In the genomic region with DNA sequence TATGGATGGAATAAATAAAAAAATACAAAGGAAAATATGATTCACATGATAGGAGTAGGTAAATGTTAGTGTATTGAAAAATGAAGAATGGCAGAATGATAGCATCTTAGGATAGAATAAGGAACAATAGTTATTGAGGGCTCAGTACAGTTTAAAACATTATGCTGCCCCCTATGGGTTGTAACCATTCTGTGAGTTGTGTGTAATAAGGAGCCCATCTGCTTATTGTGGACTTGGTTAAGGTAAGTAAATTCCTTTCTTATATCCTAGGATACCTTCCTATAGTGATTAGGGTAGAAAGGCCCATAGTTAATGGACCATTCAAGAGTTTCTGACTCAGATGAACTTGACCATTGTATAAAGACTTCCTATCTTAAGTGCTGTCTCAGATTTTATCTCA, we compare ENCODE assay signal across 12 cellular contexts.
A peak's percentile ranks its signal among the peaks of the same experiment; 100 is the strongest.
DNase-seq lines count a peak whose midpoint lies in the region; ATAC-seq and TF ChIP-seq lines count a peak whose summit lies in the region.
"Had no signal": no experiment of that assay in that cellular context is flagged by ENCODE, and none has a peak within 500 bp of the region (broad histone marks: within the 10 kb centered on the region; RNA-seq: fewer than 3 reads in every experiment).

No MANE protein-coding gene starts in this region.

- H3F3A ChIP-seq in SK-N-SH (replicated peaks; ENCODE audit: insufficient read depth): no peaks in the 10 kb centered on the region

- no peak for TF ChIP-seq EP300 in SK-N-SH (IDR thresholded peaks at IDR 0.05; ENCODE audit: borderline replicate concordance in 1 of 2, low read depth in 1 of 2, low read length in 1 of 2)

- H3K27me3 ChIP-seq in BE2C (no peaks in the 10 kb centered on the region), HCT116 (ENCODE audit: insufficient read depth, low read length) (no peaks in the 10 kb centered on the region), SK-N-SH (ENCODE audit: insufficient read depth) (no peaks in the 10 kb centered on the region), iPS DF 6.9 (ENCODE audit: control insufficient read depth, insufficient read depth, low read length) (no peaks in the 10 kb centered on the region)

- intact Hi-C loops in HCT116 (cut with micrococcal nuclease): no loop called here

- no peak overlapping the region for H3K4me2 ChIP-seq in HCT116 (ENCODE audit: low read length)
- H3K4me2 ChIP-seq in SK-N-SH: no peak overlapping the region

- H3K36me3 ChIP-seq in BE2C (no peaks in the 10 kb centered on the region), HCT116 (ENCODE audit: control insufficient read depth in 1 of 2, insufficient read depth in 2 of 2, low read length in 2 of 2) (no peaks in the 10 kb centered on the region), SK-N-SH (replicated peaks in 1 of 2; ENCODE audit: control insufficient read depth in 1 of 2, insufficient read depth in 2 of 2, low read length in 1 of 2) (no peaks in the 10 kb centered on the region), iPS DF 6.9 (ENCODE audit: control insufficient read depth, insufficient read depth, low read length) (no peaks in the 10 kb centered on the region)

- peak; percentile 57 for TF ChIP-seq CTCF in BE2C (IDR thresholded peaks at IDR 0.05; ENCODE audit: low read depth, low read length)
- TF ChIP-seq CTCF in HCT116 (IDR thresholded peaks at IDR 0.05 in 2 of 3, conservative IDR thresholded peaks at IDR 0.05 in 1 of 3; ENCODE audit: borderline replicate concordance in 1 of 3, insufficient read depth in 1 of 3, low read depth in 2 of 3, low read length in 2 of 3): peak in 2 of 3 experiments; percentile 55 to 57; a peak in 4 of 6 replicates
- peak; percentile 54 for TF ChIP-seq CTCF in SK-N-SH (IDR thresholded peaks at IDR 0.05)

- DNase-seq in BE2C (peak; percentile 11), HCT116 (ENCODE audit: low read depth, low spot score) (peak; percentile 32), SK-N-SH (no peak), iPS DF 6.9 (ENCODE audit: low read depth, low spot score) (peak; percentile 31), NCI-H1105 treated with DMSO at 0.1 percent for 48 hours (lab: John Stamatoyannopoulos, UW) (no peak)
- no peak for DNase-seq in activated T-cell treated with anti-CD3 and anti-CD28 coated beads, Interleukin-2, amount 50 U/mL, for 72 hours
- DNase-seq: activated CD4-positive, alpha-beta T cell treated with anti-CD3 and anti-CD28 coated beads, Interleukin-2, amount 50 U/mL, for 48 hours; effector CD4-positive, alpha-beta T cell; naive B cell; NCI-H2107 had no signal

- H4K20me1 ChIP-seq in HCT116 (ENCODE audit: insufficient read depth) (no peaks in the 10 kb centered on the region), SK-N-SH (ENCODE audit: insufficient read depth) (no peaks in the 10 kb centered on the region)

- H3K9me3 Mint-ChIP-seq in activated T-cell treated with anti-CD3 and anti-CD28 coated beads, Interleukin-2, amount 50 U/mL, for 72 hours: no peaks in the 10 kb centered on the region

- H3K4me3 Mint-ChIP-seq in activated T-cell treated with anti-CD3 and anti-CD28 coated beads, Interleukin-2, amount 50 U/mL, for 72 hours: no peak overlapping the region
- H3K4me3 Mint-ChIP-seq: naive B cell had no signal

- H3K9me2 ChIP-seq in HCT116 (ENCODE audit: insufficient read depth) (no peaks in the 10 kb centered on the region), SK-N-SH (peaks cover 3% of the 10 kb centered on the region; the same call in 1 of the 2 replicates)

- H3K4me1 ChIP-seq in BE2C (peaks cover 3% of the 10 kb centered on the region), HCT116 (ENCODE audit: control insufficient read depth in 1 of 2, insufficient read depth in 2 of 2, low read length in 2 of 2) (no peaks in the 10 kb centered on the region), SK-N-SH (ENCODE audit: control insufficient read depth in 1 of 2, insufficient read depth in 2 of 2, low read depth in 1 of 2, low read length in 1 of 2) (no peaks in the 10 kb centered on the region; a peak in 1 of 4 replicates), iPS DF 6.9 (ENCODE audit: control insufficient read depth, insufficient read depth, low read length) (no peaks in the 10 kb centered on the region)

- H3K27ac ChIP-seq in HCT116 (ENCODE audit: low read depth, low read length) (no peak overlapping the region), SK-N-SH (ENCODE audit: low read depth in 2 of 2, low read length in 1 of 2) (no peak overlapping the region), iPS DF 6.9 (ENCODE audit: low read length) (no peak overlapping the region)

- H3K79me2 ChIP-seq in HCT116 (ENCODE audit: insufficient read depth, low read length) (no peaks in the 10 kb centered on the region), SK-N-SH (ENCODE audit: insufficient read depth) (no peaks in the 10 kb centered on the region)

- H2AFZ ChIP-seq in HCT116 (ENCODE audit: low read depth, low read length, poor library complexity, severe bottlenecking) (no peak overlapping the region), SK-N-SH (ENCODE audit: low read depth) (no peak overlapping the region)

- RAD21 ChIA-PET in HCT116 (lab: Charles Lee; ENCODE audit: low non-redundant PET in 1 of 2, low total read pairs in 2 of 2, uncharacterized antibody in 2 of 2, unreplicated experiment in 2 of 2): no interaction called here

- no peaks in the 10 kb centered on the region for H3K9me3 ChIP-seq in BE2C
- no peaks in the 10 kb centered on the region for H3K9me3 ChIP-seq in HCT116 (ENCODE audit: control insufficient read depth in 1 of 2, insufficient read depth in 1 of 2, low read depth in 1 of 2, low read length in 2 of 2)
- no peaks in the 10 kb centered on the region for H3K9me3 ChIP-seq in SK-N-SH
- H3K9me3 ChIP-seq in iPS DF 6.9 (ENCODE audit: control insufficient read depth, insufficient read depth, low read length): no peaks in the 10 kb centered on the region

- H3K9ac ChIP-seq in HCT116 (ENCODE audit: low read length) (no peak overlapping the region), SK-N-SH (no peak overlapping the region)

- POLR2A ChIA-PET in HCT116 (lab: Charles Lee) (no interaction called here), SK-N-SH (lab: Yijun Ruan, JAX) (no interaction called here)

- no peak overlapping the region for H3K4me3 ChIP-seq in BE2C (ENCODE audit: low read depth, low read length)
- H3K4me3 ChIP-seq in HCT116 (replicated peaks in 1 of 2; ENCODE audit: low read depth in 1 of 2, low read length in 2 of 2): no peak overlapping the region
- H3K4me3 ChIP-seq in SK-N-SH (ENCODE audit: low read depth in 2 of 2, low read length in 1 of 2): no peak overlapping the region; a peak in 1 of 4 replicates
- no peak overlapping the region for H3K4me3 ChIP-seq in iPS DF 6.9 (ENCODE audit: low read length)

- H3K36me3 Mint-ChIP-seq in activated T-cell treated with anti-CD3 and anti-CD28 coated beads, Interleukin-2, amount 50 U/mL, for 72 hours (ENCODE audit: insufficient read depth in 2 of 2): no peaks in the 10 kb centered on the region
- H3K36me3 Mint-ChIP-seq: naive B cell had no signal

- CTCF ChIA-PET in HCT116 (lab: Charles Lee) (no interaction called here), SK-N-SH (lab: Yijun Ruan, JAX) (interaction anchor here (0.6 to 1.6 kb wide), 5 partner anchors 19 to 869 kb away, joined by 3 to 5 read pairs (median 5); no protein-coding TSS in a partner anchor)

- ATAC-seq in HCT116: peak; percentile 58; the same call in 1 of the 2 replicates
- no peak for ATAC-seq in HG02763 (IDR thresholded peaks at IDR 0.05; ENCODE audit: unreplicated experiment)
- no peak for ATAC-seq in HG02973 (IDR thresholded peaks at IDR 0.05; ENCODE audit: unreplicated experiment)
- no peak for ATAC-seq in activated T-cell treated with anti-CD3 and anti-CD28 coated beads, Interleukin-2, amount 50 U/mL, for 72 hours (replicated peaks in 1 of 2)

- TF ChIP-seq POLR2A in HCT116 (IDR thresholded peaks at IDR 0.05; ENCODE audit: borderline replicate concordance, extremely low read depth, insufficient read depth, insufficient read length): no peak

- no peaks in the 10 kb centered on the region for H3K4me1 Mint-ChIP-seq in activated T-cell treated with anti-CD3 and anti-CD28 coated beads, Interleukin-2, amount 50 U/mL, for 72 hours (ENCODE audit: low read depth)
- H3K4me1 Mint-ChIP-seq: naive B cell had no signal

- TF ChIP-seq RAD21 in HCT116 (IDR thresholded peaks at IDR 0.05; ENCODE audit: low read depth) (peak; percentile 49), SK-N-SH (IDR thresholded peaks at IDR 0.05; ENCODE audit: low read length) (peak; percentile 63)

- H3K27me3 Mint-ChIP-seq in activated T-cell treated with anti-CD3 and anti-CD28 coated beads, Interleukin-2, amount 50 U/mL, for 72 hours (ENCODE audit: low read depth): no peaks in the 10 kb centered on the region
- H3K27me3 Mint-ChIP-seq: naive B cell had no signal

- H3K27ac Mint-ChIP-seq in activated T-cell treated with anti-CD3 and anti-CD28 coated beads, Interleukin-2, amount 50 U/mL, for 72 hours: no peak overlapping the region
- H3K27ac Mint-ChIP-seq: naive B cell had no signal

- BruUV-seq in HCT116 (replicated peaks; lab: Mats Ljungman, UMichigan): no TSS peak

TF ChIP-seq in HCT116, 20 proteins besides CTCF, POLR2A, EP300 and RAD21 (continues in another document):
- no peak for TF ChIP-seq CBX3 (IDR thresholded peaks at IDR 0.05; ENCODE audit: low read depth)
- TF ChIP-seq ZFX (IDR thresholded peaks at IDR 0.05): no peak
- no peak for TF ChIP-seq POLR2AphosphoS5 (IDR thresholded peaks at IDR 0.05; ENCODE audit: low read depth, low read length)
- TF ChIP-seq EZH2phosphoT487 (IDR thresholded peaks at IDR 0.05; ENCODE audit: borderline replicate concordance): no peak
- no peak for TF ChIP-seq SIN3A (IDR thresholded peaks at IDR 0.05; ENCODE audit: low read depth)
- TF ChIP-seq CEBPB (IDR thresholded peaks at IDR 0.05; ENCODE audit: low read depth): no peak

TF ChIP-seq in SK-N-SH, 30 proteins besides CTCF, POLR2A, EP300 and RAD21:
- TF ChIP-seq SMC3 (IDR thresholded peaks at IDR 0.05; ENCODE audit: low read depth, low read length): 0 out of 2 replicates have a peak, but pooled peaks have one; percentile 17
- no peak for TF ChIP-seq FOXJ3 (CRISPR knock-in tag; IDR thresholded peaks at IDR 0.05)

Comparison
In these comparisons a context has a peak if more than half of its experiments do, and no peak if none do; other contexts are left out.
1. DNase-seq: peak in BE2C (single experiment), HCT116 (single experiment) and iPS DF 6.9 (single experiment); none in SK-N-SH (single experiment), NCI-H1105 treated with DMSO at 0.1 percent for 48 hours (single experiment) and activated T-cell treated with anti-CD3 and anti-CD28 coated beads, Interleukin-2, amount 50 U/mL, for 72 hours (0 of 2).
2. Peak in every context shown above with its lines, with median percentiles within 50 percentile points of each other: CTCF ChIP-seq.